7 cellular contexts compared by ENCODE assay signal in genomic region chr1:182603646-182604127, GRCh38. TPM values are rescaled to one million over a fixed set of nuclear protein-coding genes. Genes with fewer than 3 reads are reported as not detected.
DNase-seq lines count a peak whose midpoint lies in the region; ATAC-seq and TF ChIP-seq lines count a peak whose summit lies in the region.

No MANE protein-coding gene starts in this region.

- no peak for TF ChIP-seq CTCF in GM12875 (IDR thresholded peaks at IDR 0.05; ENCODE audit: borderline replicate concordance, insufficient read depth, low read depth, low read length)
- TF ChIP-seq CTCF in HFF-Myc (IDR thresholded peaks at IDR 0.05; ENCODE audit: low read depth, low read length, missing control alignments), result no peak
- no peak for TF ChIP-seq CTCF in activated CD8-positive, alpha-beta T cell treated with anti-CD3 and anti-CD28 coated beads for 36 hours (IDR thresholded peaks at IDR 0.05)
- TF ChIP-seq CTCF in kidney epithelial cell (IDR thresholded peaks at IDR 0.05; ENCODE audit: insufficient read depth, low read length, poor library complexity, severe bottlenecking), result no peak
- no peak for TF ChIP-seq CTCF in type B pancreatic cell (conservative IDR thresholded peaks at IDR 0.05)

- intact Hi-C loops in activated CD8-positive, alpha-beta T cell treated with anti-CD3 and anti-CD28 coated beads for 36 hours (cut with micrococcal nuclease), result loop anchor here (5.0 kb wide), 1 partner anchor 109 kb away; no protein-coding TSS in a partner anchor

- H3K4me3 ChIP-seq in GM12875 (ENCODE audit: low read depth, low read length), result peak overlapping the region; percentile 94
- peak overlapping the region; percentile 78 for H3K4me3 ChIP-seq in HFF-Myc (replicated peaks; ENCODE audit: low read depth, low read length)
- H3K4me3 ChIP-seq in kidney epithelial cell (ENCODE audit: low read depth, low read length), result peak overlapping the region; percentile 28

- peak; percentile 6 for ATAC-seq in activated CD8-positive, alpha-beta T cell treated with anti-CD3 and anti-CD28 coated beads for 36 hours
- ATAC-seq in HG03457 (IDR thresholded peaks at IDR 0.05; ENCODE audit: unreplicated experiment), result no peak

- no peak overlapping the region for H3K4me3 Mint-ChIP-seq in activated CD8-positive, alpha-beta T cell treated with anti-CD3 and anti-CD28 coated beads for 36 hours
- H3K4me3 Mint-ChIP-seq in type B pancreatic cell, result no peak overlapping the region

- H3K4me1 Mint-ChIP-seq in activated CD8-positive, alpha-beta T cell treated with anti-CD3 and anti-CD28 coated beads for 36 hours (ENCODE audit: low read depth), result peaks cover 41% of the 10 kb centered on the region
- H3K4me1 Mint-ChIP-seq in type B pancreatic cell (ENCODE audit: unreplicated experiment), result peaks cover 26% of the 10 kb centered on the region

- no peak overlapping the region for H3K27ac Mint-ChIP-seq in activated CD8-positive, alpha-beta T cell treated with anti-CD3 and anti-CD28 coated beads for 36 hours
- peak overlapping the region; percentile 76 for H3K27ac Mint-ChIP-seq in type B pancreatic cell

- H3K27me3 Mint-ChIP-seq in activated CD8-positive, alpha-beta T cell treated with anti-CD3 and anti-CD28 coated beads for 36 hours, result peaks cover 24% of the 10 kb centered on the region
- peaks cover 26% of the 10 kb centered on the region for H3K27me3 Mint-ChIP-seq in type B pancreatic cell

- no peaks in the 10 kb centered on the region for H3K9me3 Mint-ChIP-seq in activated CD8-positive, alpha-beta T cell treated with anti-CD3 and anti-CD28 coated beads for 36 hours
- no peaks in the 10 kb centered on the region for H3K9me3 Mint-ChIP-seq in type B pancreatic cell

- H3K36me3 Mint-ChIP-seq in activated CD8-positive, alpha-beta T cell treated with anti-CD3 and anti-CD28 coated beads for 36 hours (ENCODE audit: low read depth), result no peaks in the 10 kb centered on the region
- H3K36me3 Mint-ChIP-seq in type B pancreatic cell, result no peaks in the 10 kb centered on the region

- POLR2A ChIA-PET in activated CD8-positive, alpha-beta T cell treated with anti-CD3 and anti-CD28 coated beads for 36 hours (lab: Charles Lee), result interaction anchor here (0.7 to 4.1 kb wide), 14 partner anchors 9 to 187 kb away, joined by 3 to 33 read pairs (median 4); partner anchors contain the start of gene RNASEL

- no peak for DNase-seq in HFF-Myc (ENCODE audit: extremely low read depth, low read depth)
- DNase-seq in activated CD8-positive, alpha-beta T cell treated with anti-CD3 and anti-CD28 coated beads for 36 hours, result peak; percentile 45
- no peak for DNase-seq in kidney epithelial cell (ENCODE audit: low read depth)
- DNase-seq in type B pancreatic cell (ENCODE audit: extremely low spot score, unreplicated experiment), result no peak
- DNase-seq in NCI-H1436 (lab: John Stamatoyannopoulos, UW), result no peak

- CTCF ChIA-PET in activated CD8-positive, alpha-beta T cell treated with anti-CD3 and anti-CD28 coated beads for 36 hours (lab: Charles Lee), result interaction anchor here (0.9 to 27.6 kb wide), 9 partner anchors 9 to 185 kb away, joined by 3 to 1003 read pairs (median 6); partner anchors contain the start of genes NPL and RNASEL

- no peaks in the 10 kb centered on the region for H3K36me3 ChIP-seq in kidney epithelial cell (ENCODE audit: control insufficient read depth, insufficient read depth, low read length)

- H3K27me3 ChIP-seq in kidney epithelial cell (ENCODE audit: control insufficient read depth, insufficient read depth, low read length), result no peaks in the 10 kb centered on the region

RNA-seq across cellular contexts. Expression of gene RGS16, which starts 0.5 kb away (rescaled TPM):
- 10 to 100 TPM; 33.8 to 35.6 TPM for total RNA-seq in activated CD8-positive, alpha-beta T cell treated with anti-CD3 and anti-CD28 coated beads for 36 hours
- 2.3 and 2.9 TPM in 2 replicates for total RNA-seq in kidney epithelial cell
- total RNA-seq in type B pancreatic cell (ENCODE audit: low replicate concordance), result 9.7 and 14.6 TPM in 2 replicates

RNA-seq across cellular contexts. Expression of gene RNASEL, which starts 14.6 kb away (rescaled TPM):
- total RNA-seq in activated CD8-positive, alpha-beta T cell treated with anti-CD3 and anti-CD28 coated beads for 36 hours, result 1 to 10 TPM; 3.7 TPM
- total RNA-seq in kidney epithelial cell, result 5.7 and 5.8 TPM in 2 replicates
- total RNA-seq in type B pancreatic cell (ENCODE audit: low replicate concordance), result 4.2 and 5.0 TPM in 2 replicates

Comparison
In these comparisons a context has a peak if more than half of its experiments do, and no peak if none do; other contexts are left out.
1. H3K4me3 ChIP-seq: peak in every context shown above with its lines; median percentile 94 in GM12875; 78 in HFF-Myc; 28 in kidney epithelial cell.